In genomic region chr11:75813622-75814039, GRCh38 we compare ENCODE assay signal across 8 cellular contexts. TPM values are rescaled to one million over a fixed set of nuclear protein-coding genes. Genes with fewer than 3 reads are reported as not detected.
DNase-seq lines count a peak whose midpoint lies in the region; ATAC-seq, FAIRE-seq and TF ChIP-seq lines count a peak whose summit lies in the region.

No MANE protein-coding gene starts in this region.

- peaks cover 65% of the 10 kb centered on the region for H3K79me2 ChIP-seq in DOHH2 (ENCODE audit: control insufficient read depth, low read length)

- peak overlapping the region; percentile 75 for H3K4me2 ChIP-seq in DOHH2 (ENCODE audit: low read length)

- WGBS in pancreas, 2 donors: 85 to 91% methylated on average over 1 of the region's 1 CpG

- peaks cover 67% of the 10 kb centered on the region for H3K4me1 ChIP-seq in DOHH2 (ENCODE audit: control insufficient read depth, low read length)
- peaks cover 0 to 19% (median 0%) of the 10 kb centered on the region in 3 donors for H3K4me1 ChIP-seq in pancreas

- no peaks in the 10 kb centered on the region for H4K20me1 ChIP-seq in DOHH2 (ENCODE audit: control insufficient read depth, insufficient read depth, low read depth, low read length)

- peaks cover 33% of the 10 kb centered on the region for H3K36me3 ChIP-seq in DOHH2 (ENCODE audit: control insufficient read depth, low read length)
- H3K36me3 ChIP-seq in pancreas: no peaks in the 10 kb centered on the region

- H3K9me2 ChIP-seq in DOHH2 (replicated peaks; ENCODE audit: control insufficient read depth, low read length): no peaks in the 10 kb centered on the region

- H3K27ac ChIP-seq in DOHH2 (ENCODE audit: low read depth, low read length) (peak overlapping the region; percentile 99), epithelial cell of prostate (peak overlapping the region; percentile 86), pancreas (peak overlapping the region in 3 of 4 donors; percentile 62 to 93 (median 91))

- peaks cover 3% of the 10 kb centered on the region for H3F3A ChIP-seq in DOHH2 (ENCODE audit: control insufficient read depth, insufficient read depth)

- DNase-seq in OCI-M1 (lab: John Stamatoyannopoulos, UW): peak; percentile 73
- peak; percentile 45 for DNase-seq in epithelial cell of prostate (ENCODE audit: low read depth, low spot score)
- no peak for DNase-seq in pancreas
- no peak for DNase-seq in H4 (ENCODE audit: low spot score)
- DNase-seq in NCI-H2196 (lab: John Stamatoyannopoulos, UW; ENCODE audit: unreplicated experiment): no peak
- no peak for DNase-seq in retina

- H3K9me3 ChIP-seq in DOHH2 (ENCODE audit: control insufficient read depth, insufficient read depth, low read length) (no peaks in the 10 kb centered on the region), pancreas (no peaks in the 10 kb centered on the region)

- FAIRE-seq in pancreas (lab: Jason Lieb, UNC): no peak

- no peak for TF ChIP-seq CTCF in DOHH2 (IDR thresholded peaks at IDR 0.05; ENCODE audit: low read depth, low read length, poor library complexity, severe bottlenecking)
- no peak for TF ChIP-seq CTCF in pancreas (IDR thresholded peaks at IDR 0.05)

- intact Hi-C loops in pancreas (cut with DNase I): no loop called here

- H3K4me3 ChIP-seq in DOHH2 (ENCODE audit: low read length) (peak overlapping the region; percentile 98), pancreas (no peak overlapping the region)

- H3K27me3 ChIP-seq in DOHH2 (ENCODE audit: control insufficient read depth, low read length): no peaks in the 10 kb centered on the region
- no peaks in the 10 kb centered on the region for H3K27me3 ChIP-seq in pancreas

- ATAC-seq in pancreas (no peak), GM21447 (IDR thresholded peaks at IDR 0.05; ENCODE audit: unreplicated experiment) (no peak)

RNA-seq across cellular contexts. Expression of gene UVRAG, which starts 1.4 kb away (rescaled TPM):
- total RNA-seq in pancreas: 10 to 100 TPM in 2 of 6 donors, 1 to 10 TPM in 4; 5.1 to 17.2 (median 8.6) TPM
- polyA plus RNA-seq in pancreas: 1 to 10 TPM; 3.3 to 5.7 TPM
- 10.0 and 21.8 TPM in 2 replicates for total RNA-seq in H4 (2014; rRNA removed; shearing (Covaris generic))

RNA-seq across cellular contexts. Expression of gene DGAT2, which starts 45.1 kb away (rescaled TPM):
- total RNA-seq in pancreas: 10 to 100 TPM in 2 of 6 donors, 1 to 10 TPM in 1, under 1 TPM in 3; 0.56 to 15.7 (median 1.2) TPM
- 1 to 10 TPM; 3.0 to 4.0 TPM for polyA plus RNA-seq in pancreas
- 8.1 and 11.3 TPM in 2 replicates for total RNA-seq in H4 (2014; rRNA removed; shearing (Covaris generic))

Comparison
In these comparisons a context has a peak if more than half of its experiments do, and no peak if none do; other contexts are left out.
1. DNase-seq: peak in OCI-M1 (single experiment) and epithelial cell of prostate (single experiment); none in pancreas (0 of 6), H4 (single experiment), NCI-H2196 (single experiment) and retina (single experiment).
2. Peak in every context shown above with its lines, with median percentiles within 50 percentile points of each other: H3K27ac ChIP-seq.